In the genomic region with DNA sequence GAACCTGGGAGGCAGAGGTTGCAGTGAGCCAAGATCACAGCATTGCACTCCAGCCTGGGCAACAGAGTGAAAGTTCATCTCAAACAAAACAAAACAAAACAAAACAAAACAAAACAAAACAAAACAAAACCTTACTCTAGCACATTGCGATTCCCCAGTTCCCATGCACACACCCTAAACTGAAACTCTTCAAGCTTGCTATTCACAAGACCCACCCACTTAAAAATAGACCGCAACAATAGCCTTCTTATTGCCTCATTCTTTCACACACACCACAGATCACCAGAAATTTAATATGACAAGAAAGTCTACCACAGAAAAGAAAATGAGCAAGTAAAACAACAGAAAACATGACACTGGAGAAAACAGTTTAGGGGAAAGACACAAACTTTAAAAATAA, we compare ENCODE assay signal across 25 cellular contexts.
DNase-seq lines count a peak whose midpoint lies in the region; ATAC-seq and TF ChIP-seq lines count a peak whose summit lies in the region.
"Had no signal": no experiment of that assay in that cellular context is flagged by ENCODE, and none has a peak within 500 bp of the region (broad histone marks: within the 10 kb centered on the region; RNA-seq: fewer than 3 reads in every experiment).

No MANE protein-coding gene starts in this region.

- H3K4me2 ChIP-seq in OCI-LY7 (ENCODE audit: low read length), result no peak overlapping the region
- H3K4me2 ChIP-seq: SK-N-SH had no signal

- no peak overlapping the region for H2AFZ ChIP-seq in OCI-LY7 (ENCODE audit: low read length)

- H4K20me1 ChIP-seq in OCI-LY7 (ENCODE audit: insufficient read depth, low read length), result no peaks in the 10 kb centered on the region

- in situ Hi-C loops in GM13976 (cut with MboI; ENCODE audit: low sequenced_read_pairs, unreplicated experiment), result no loop called here

- BruUV-seq in OCI-LY7 (replicated peaks; lab: Mats Ljungman, UMichigan), result no TSS peak

- no peaks in the 10 kb centered on the region for H3K79me2 ChIP-seq in OCI-LY7 (ENCODE audit: insufficient read depth, low read depth, low read length)

- H3K27ac ChIP-seq in HL-60 (replicated peaks) (peak overlapping the region; percentile 29), OCI-LY7 (ENCODE audit: low read depth, low read length, poor library complexity, severe bottlenecking) (no peak overlapping the region)
- H3K27ac ChIP-seq: breast epithelium, right lobe of liver, thyroid gland, VCaP had no signal

- no peaks in the 10 kb centered on the region for H3K9me3 ChIP-seq in OCI-LY7 (ENCODE audit: low read length)
- H3K9me3 ChIP-seq: breast epithelium, right lobe of liver, SK-N-SH, thyroid gland had no signal

- CTCF ChIA-PET in OCI-LY7 (lab: Charles Lee; ENCODE audit: unreplicated experiment), result no interaction called here

- POLR2A ChIA-PET in OCI-LY7 (lab: Charles Lee), result interaction anchor here (0.7 kb wide), 1 partner anchor 1272 kb away, joined by 3 read pairs; no protein-coding TSS in a partner anchor

- no peak overlapping the region for H3K4me3 ChIP-seq in HL-60 (replicated peaks; ENCODE audit: insufficient read depth, low read length)
- no peak overlapping the region for H3K4me3 ChIP-seq in epithelial cell of esophagus (ENCODE audit: low read length)
- no peak overlapping the region for H3K4me3 ChIP-seq in OCI-LY7 (ENCODE audit: low read depth, low read length, poor library complexity, severe bottlenecking)
- H3K4me3 ChIP-seq: breast epithelium, right lobe of liver, thyroid gland had no signal

- intact Hi-C loops in OCI-LY7 (cut with micrococcal nuclease; ENCODE audit: unreplicated experiment), result no loop called here

- no peaks in the 10 kb centered on the region for H3K4me1 ChIP-seq in OCI-LY7 (ENCODE audit: insufficient read depth, low read length, poor library complexity, severe bottlenecking)
- H3K4me1 ChIP-seq: breast epithelium, right lobe of liver, thyroid gland had no signal

- H3K9me2 ChIP-seq in OCI-LY7 (ENCODE audit: insufficient read depth, low read length), result no peaks in the 10 kb centered on the region
- H3K9me2 ChIP-seq: SK-N-SH had no signal

- DNase-seq in GM13976 (ENCODE audit: low spot score) (peak; percentile 28), HL-60 (ENCODE audit: low read depth in 1 of 2, low spot score in 1 of 2) (no peak), epithelial cell of esophagus (ENCODE audit: low read depth) (peak; percentile 11), HCEC 1CT (no peak), DMS79 (lab: John Stamatoyannopoulos, UW) (no peak), OCI-LY7 (ENCODE audit: low spot score) (no peak), mucosa of gallbladder (ENCODE audit: low spot score) (no peak)
- DNase-seq: activated CD4-positive, alpha-beta T cell treated with anti-CD3 and anti-CD28 coated beads, Interleukin-2, amount 10 ng/mL, durations not matched to agents 24 days and 14 days; activated CD8-positive, alpha-beta memory T cell treated with anti-CD3 and anti-CD28 coated beads, Interleukin-2, amount 10 ng/mL, durations not matched to agents 7 days and 5 days; activated naive CD4-positive, alpha-beta T cell treated with Interleukin-2 at 50 U/mL for 16 hours; activated T-cell treated with anti-CD3 and anti-CD28 coated beads, Interleukin-2, amount 50 U/mL, for 72 hours; C1 segment of cervical spinal cord; Calu3; effector CD8-positive, alpha-beta T cell; NCI-H1048; NCI-H1930; NCI-H2227 treated with DMSO at 0.1 percent for 48 hours; OCI-M1; right lobe of liver; SK-N-SH; stimulated activated naive CD8-positive, alpha-beta T cell treated with anti-CD3 and anti-CD28 coated beads, Interleukin-15, amount 100 ng/mL, for 72 hours; thyroid gland had no signal

- TF ChIP-seq CTCF in GM13976 (IDR thresholded peaks at IDR 0.05; ENCODE audit: borderline replicate concordance, control extremely low read depth, extremely low read depth, insufficient read depth, missing control alignments) (no peak), HL-60 (IDR thresholded peaks at IDR 0.05; ENCODE audit: insufficient read depth, low read length) (no peak), epithelial cell of esophagus (IDR thresholded peaks at IDR 0.05; ENCODE audit: insufficient read depth, low read depth, low read length, missing control alignments) (no peak), OCI-LY7 (conservative IDR thresholded peaks at IDR 0.05; ENCODE audit: low read length) (no peak)

- peak; percentile 52 for ATAC-seq in GM21526 (IDR thresholded peaks at IDR 0.05; ENCODE audit: low FRiP score, unreplicated experiment)
- ATAC-seq: activated CD8-positive, alpha-beta memory T cell treated with anti-CD3 and anti-CD28 coated beads, Interleukin-2, amount 10 ng/mL, durations not matched to agents 7 days and 5 days; activated T-cell treated with anti-CD3 and anti-CD28 coated beads, Interleukin-2, amount 50 U/mL, for 72 hours; right lobe of liver; stimulated activated naive CD8-positive, alpha-beta T cell treated with anti-CD3 and anti-CD28 coated beads, Interleukin-15, amount 100 ng/mL, for 72 hours had no signal

- no peaks in the 10 kb centered on the region for H3K36me3 ChIP-seq in OCI-LY7 (ENCODE audit: insufficient read depth, low read length)
- H3K36me3 ChIP-seq: breast epithelium, right lobe of liver, thyroid gland had no signal

- H3K27me3 ChIP-seq in HL-60 (ENCODE audit: insufficient read depth, poor library complexity, severe bottlenecking), result no peaks in the 10 kb centered on the region
- H3K27me3 ChIP-seq: breast epithelium, right lobe of liver, thyroid gland had no signal

Comparison
In these comparisons a context has a peak if more than half of its experiments do, and no peak if none do; other contexts are left out.
1. DNase-seq: peak in GM13976 (single experiment) and epithelial cell of esophagus (single experiment); none in HL-60 (0 of 2), HCEC 1CT (single experiment), DMS79 (single experiment), OCI-LY7 (single experiment) and mucosa of gallbladder (single experiment).